Comparison of ENCODE assay signal across 8 cellular contexts in the genomic region with DNA sequence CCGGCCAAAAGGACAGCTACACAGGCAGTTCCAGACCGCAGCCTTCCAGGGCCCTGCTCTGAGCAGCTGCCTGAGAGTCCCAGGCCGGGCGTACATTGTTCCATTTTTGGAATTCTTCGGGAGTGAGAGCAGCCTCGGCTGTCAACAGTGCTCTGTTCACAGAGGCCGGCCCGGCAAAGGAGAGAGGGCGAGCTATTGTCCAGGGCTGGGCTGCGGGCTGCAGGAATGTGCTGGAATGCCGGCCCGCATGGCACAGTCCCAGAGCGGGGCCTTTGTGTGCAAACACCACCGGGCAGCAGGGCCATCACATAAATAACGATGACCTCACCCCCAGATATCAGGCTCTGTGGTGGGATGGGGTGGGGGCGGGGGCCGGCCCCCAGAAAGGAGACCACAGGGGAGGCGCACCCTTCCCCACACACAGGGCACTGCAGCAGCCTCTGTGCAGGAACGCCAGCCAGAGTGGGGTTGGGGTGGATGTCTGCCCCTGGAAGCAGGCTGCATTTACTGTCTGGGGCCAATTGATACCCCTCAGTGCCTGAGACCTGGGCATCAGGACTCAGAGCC. TPM values are rescaled to one million over a fixed set of nuclear protein-coding genes. Genes with fewer than 3 reads are reported as not detected.
DNase-seq lines count a peak whose midpoint lies in the region; ATAC-seq, FAIRE-seq and TF ChIP-seq lines count a peak whose summit lies in the region.

No MANE protein-coding gene starts in this region.

- H3K27ac ChIP-seq in pancreas: peak overlapping the region; percentile 60 to 76 (median 68)

- 13% methylated on average over 19 of the region's 19 CpGs for WGBS in pancreas, 2 donors

- TF ChIP-seq CTCF in pancreas (IDR thresholded peaks at IDR 0.05): no peak

- peaks cover 0 to 2% (median 0%) of the 10 kb centered on the region in 3 donors for H3K4me1 ChIP-seq in pancreas

- no peak for FAIRE-seq in pancreas (lab: Jason Lieb, UNC)

- H3K36me3 ChIP-seq in pancreas: no peaks in the 10 kb centered on the region

- no peak overlapping the region for H3K4me3 Mint-ChIP-seq in T-helper 17 cell

- peaks cover 2% of the 10 kb centered on the region for H3K4me1 Mint-ChIP-seq in T-helper 17 cell

- DNase-seq in COLO829 (ENCODE audit: low spot score) (peak; percentile 91), SW 1271 (lab: John Stamatoyannopoulos, UW) (peak; percentile 59 to 74), globus pallidus (ENCODE audit: low spot score) (peak; percentile 65), pancreas (peak; percentile 58 to 91 (median 78)), NOMO-1 treated with DMSO at 0.1 percent for 48 hours (lab: John Stamatoyannopoulos, UW; ENCODE audit: unreplicated experiment) (no peak), T-helper 17 cell (no peak), NCI-H128 (lab: John Stamatoyannopoulos, UW; ENCODE audit: unreplicated experiment) (no peak)

- H3K4me3 ChIP-seq in pancreas: no peak overlapping the region

- H3K9me3 ChIP-seq in pancreas: no peaks in the 10 kb centered on the region
- H3K9me3 ChIP-seq in T-helper 17 cell (ENCODE audit: control insufficient read depth, low read length, poor library complexity, severe bottlenecking): no peaks in the 10 kb centered on the region

- peaks cover 24% of the 10 kb centered on the region for H3K27me3 Mint-ChIP-seq in T-helper 17 cell

- no peak overlapping the region for H3K27ac Mint-ChIP-seq in T-helper 17 cell

- no peaks in the 10 kb centered on the region for H3K36me3 Mint-ChIP-seq in T-helper 17 cell (ENCODE audit: low read depth)

- no peaks in the 10 kb centered on the region for H3K27me3 ChIP-seq in pancreas

- peak; percentile 81 to 94 (median 92) for ATAC-seq in pancreas
- no peak for ATAC-seq in GM19035 (IDR thresholded peaks at IDR 0.05; ENCODE audit: unreplicated experiment)
- no peak for ATAC-seq in T-helper 17 cell

- intact Hi-C loops in pancreas (cut with DNase I): no loop called here

RNA-seq across cellular contexts. Expression of gene LINC01488, which starts 15.8 kb away (rescaled TPM):
- not detected for total RNA-seq in pancreas
- polyA plus RNA-seq in pancreas: not detected
- total RNA-seq in T-helper 17 cell: not detected

Comparison
In these comparisons a context has a peak if more than half of its experiments do, and no peak if none do; other contexts are left out.
1. DNase-seq: peak in COLO829 (single experiment), SW 1271 (2 of 2), globus pallidus (single experiment) and pancreas (6 of 6); none in NOMO-1 treated with DMSO at 0.1 percent for 48 hours (single experiment), T-helper 17 cell (0 of 3) and NCI-H128 (single experiment).
2. ATAC-seq: peak in pancreas (4 of 4); none in GM19035 (single experiment) and T-helper 17 cell (single experiment).